ENCODE assay signal across 7 cellular contexts in the genomic region with DNA sequence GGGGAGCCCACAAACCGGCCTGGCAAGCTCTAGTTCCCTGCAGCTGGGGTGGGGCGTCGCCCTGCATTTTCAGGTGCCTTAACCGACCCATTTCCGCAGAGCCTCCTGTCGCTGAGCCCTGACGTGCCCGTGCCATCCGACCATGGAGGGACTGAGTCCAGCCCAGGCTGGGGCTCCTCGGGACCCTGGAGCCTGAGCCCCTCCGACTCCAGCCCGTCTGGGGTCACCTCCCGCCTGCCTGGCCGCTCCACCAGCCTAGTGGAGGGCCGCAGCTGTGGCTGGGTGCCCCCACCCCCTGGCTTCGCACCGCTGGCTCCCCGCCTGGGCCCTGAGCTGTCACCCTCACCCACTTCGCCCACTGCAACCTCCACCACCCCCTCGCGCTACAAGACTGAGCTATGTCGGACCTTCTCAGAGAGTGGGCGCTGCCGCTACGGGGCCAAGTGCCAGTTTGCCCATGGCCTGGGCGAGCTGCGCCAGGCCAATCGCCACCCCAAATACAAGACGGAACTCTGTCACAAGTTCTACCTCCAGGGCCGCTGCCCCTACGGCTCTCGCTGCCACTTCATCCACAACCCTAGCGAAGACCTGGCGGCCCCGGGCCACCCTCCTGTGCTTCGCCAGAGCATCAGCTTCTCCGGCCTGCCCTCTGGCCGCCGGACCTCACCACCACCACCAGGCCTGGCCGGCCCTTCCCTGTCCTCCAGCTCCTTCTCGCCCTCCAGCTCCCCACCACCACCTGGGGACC. TPM values are rescaled to one million over a fixed set of nuclear protein-coding genes. Genes with fewer than 3 reads are reported as not detected.
DNase-seq lines count a peak whose midpoint lies in the region; ATAC-seq and TF ChIP-seq lines count a peak whose summit lies in the region.

No MANE protein-coding gene starts in this region.

- TF ChIP-seq EP300 in transverse colon (IDR thresholded peaks at IDR 0.05; ENCODE audit: low read depth) = no peak

- TF ChIP-seq CTCF in transverse colon (IDR thresholded peaks at IDR 0.05) = peak in 1 of 5 experiments; percentile 18

- WGBS in transverse colon (ENCODE audit: low coverage in 1 of 2), 2 donors = 1 to 2% methylated on average over 14 to 27 of the region's 41 CpGs

- H3K9me3 ChIP-seq in mononuclear cell (ENCODE audit: low read depth, low read length) = no peaks in the 10 kb centered on the region
- H3K9me3 ChIP-seq in transverse colon = no peaks in the 10 kb centered on the region

- H3K4me3 ChIP-seq in mononuclear cell (ENCODE audit: low read length) (peak overlapping the region; percentile 100), transverse colon (peak overlapping the region; percentile 66 to 86 (median 84))

- H3K27ac ChIP-seq in transverse colon = peak overlapping the region; percentile 98 to 100 (median 99)

- peak; percentile 94 for DNase-seq in HT-29 (ENCODE audit: low spot score)
- DNase-seq in activated CD4-positive, alpha-beta T cell treated with anti-CD3 and anti-CD28 coated beads for 1 hour = peak; percentile 56
- DNase-seq in effector CD8-positive, alpha-beta T cell (lab: John Stamatoyannopoulos, UW) = peak; percentile 53
- peak; percentile 82 for DNase-seq in transverse colon
- DNase-seq in epidermal melanocyte (ENCODE audit: insufficient read length, low spot score) = no peak

- intact Hi-C loops in transverse colon (cut with DNase I; ENCODE audit: low total_unique reads) = no loop called here

- peaks cover 57% of the 10 kb centered on the region for H3K4me1 ChIP-seq in mononuclear cell (ENCODE audit: insufficient read depth, low read length)
- H3K4me1 ChIP-seq in transverse colon = peaks cover 21 to 51% (median 49%) of the 10 kb centered on the region in 4 donors

- peak; percentile 57 for TF ChIP-seq POLR2A in transverse colon (IDR thresholded peaks at IDR 0.05)

- in situ Hi-C loops in transverse colon (cut with MboI; ENCODE audit: low pct_ligation_motif_present in 1 of 4, low pct_unique_long_range_greater_than_20kb in 1 of 4, low sequenced_read_pairs in 3 of 4) = no loop called here

- H3K36me3 ChIP-seq in transverse colon = peaks cover 0 to 14% (median 8%) of the 10 kb centered on the region in 4 donors

- H3K27me3 ChIP-seq in mononuclear cell (ENCODE audit: insufficient read depth, low read length) = no peaks in the 10 kb centered on the region
- peaks cover 1% of the 10 kb centered on the region for H3K27me3 ChIP-seq in transverse colon

- ATAC-seq in HG02981 (IDR thresholded peaks at IDR 0.05; ENCODE audit: unreplicated experiment) = no peak

RNA-seq across cellular contexts. Expression of a gene that starts 1.2 kb away (rescaled TPM):
- 124 and 131 TPM in 2 replicates for total RNA-seq in HT-29 (2014; rRNA removed; shearing (Covaris generic))
- total RNA-seq in mononuclear cell (676 TPM), transverse colon (100 to 1,000 TPM; 280 to 924 (median 309) TPM)

RNA-seq across cellular contexts. Expression of a gene that starts 4.7 kb away (rescaled TPM):
- 51.0 and 61.2 TPM in 2 replicates for total RNA-seq in HT-29 (2014; rRNA removed; shearing (Covaris generic))
- total RNA-seq in mononuclear cell = 21.5 TPM
- 10 to 100 TPM in 2 of 4 donors, 1 to 10 TPM in 2; 6.1 to 27.7 (median 11.9) TPM for total RNA-seq in transverse colon

RNA-seq across cellular contexts. Expression of a gene that starts 16.6 kb away (rescaled TPM):
- total RNA-seq in HT-29 (2014; rRNA removed; shearing (Covaris generic)) = 59.7 and 64.3 TPM in 2 replicates
- 21.9 TPM for total RNA-seq in mononuclear cell
- total RNA-seq in transverse colon = 10 to 100 TPM; 22.8 to 37.4 (median 27.8) TPM

RNA-seq across cellular contexts. Expression of a gene that starts 16.9 kb away (rescaled TPM):
- 109 and 115 TPM in 2 replicates for total RNA-seq in HT-29 (2014; rRNA removed; shearing (Covaris generic))
- total RNA-seq in mononuclear cell = 26.1 TPM
- total RNA-seq in transverse colon = 10 to 100 TPM; 37.8 to 71.2 (median 43.0) TPM

RNA-seq across cellular contexts. Expression of a gene that starts 27.9 kb away (rescaled TPM):
- 798 and 1,020 TPM in 2 replicates for total RNA-seq in HT-29 (2014; rRNA removed; shearing (Covaris generic))
- total RNA-seq in mononuclear cell (71.4 TPM), transverse colon (1,000 to 10,000 TPM in 3 of 4 donors, 100 to 1,000 TPM in 1; 718 to 1,665 (median 1,335) TPM)
